33 cellular contexts compared by ENCODE assay signal in genomic region chr5:91491229-91491628, GRCh38.
"Had no signal": no experiment of that assay in that cellular context is flagged by ENCODE, and none has a peak within 500 bp of the region (broad histone marks: within the 10 kb centered on the region; RNA-seq: fewer than 3 reads in every experiment).

No MANE protein-coding gene starts in this region.

- DNase-seq: activated CD4-positive, alpha-beta memory T cell treated with anti-CD3 and anti-CD28 coated beads for 36 hours; activated CD4-positive, alpha-beta T cell treated with anti-CD3 and anti-CD28 coated beads for 36 hours; activated CD4-positive, alpha-beta T cell treated with anti-CD3 and anti-CD28 coated beads, Interleukin-2, amount 10 ng/mL, durations not matched to agents 24 days and 14 days; activated CD4-positive, CD25-positive, alpha-beta regulatory T cell; activated CD4-positive, CD25-positive, alpha-beta regulatory T cell treated with anti-CD3 and anti-CD28 coated beads, Interleukin-2, amount 50 U/mL, for 72 hours; activated CD8-positive, alpha-beta memory T cell treated with anti-CD3 and anti-CD28 coated beads, Interleukin-2, amount 10 ng/mL, durations not matched to agents 7 days and 5 days; activated CD8-positive, alpha-beta memory T cell treated with anti-CD3 and anti-CD28 coated beads, Interleukin-2, amount 50 U/mL, for 4 hours; activated CD8-positive, alpha-beta T cell treated with anti-CD3 and anti-CD28 coated beads, Interleukin-2, amount 10 ng/mL, durations not matched to agents 7 days and 5 days; activated effector memory CD4-positive, alpha-beta T cell treated with anti-CD3 and anti-CD28 coated beads, Interleukin-2, amount 50 U/mL, for 16 hours; activated naive CD4-positive, alpha-beta T cell treated with anti-CD3 and anti-CD28 coated beads, Interleukin-2, amount 10 ng/mL, durations not matched to agents 7 days and 5 days; activated naive CD8-positive, alpha-beta T cell treated with anti-CD3 and anti-CD28 coated beads, Interleukin-2, amount 10 ng/mL, durations not matched to agents 7 days and 5 days; activated T-cell treated with anti-CD3 and anti-CD28 coated beads, Interleukin-2, amount 50 U/mL, for 1 hour; activated T-cell treated with anti-CD3 and anti-CD28 coated beads, Interleukin-2, amount 50 U/mL, for 48 hours; central memory CD4-positive, alpha-beta T cell; cerebellar nuclear complex; colonic mucosa; effector memory CD4-positive, alpha-beta T cell; erythroblast; foreskin keratinocyte; gastrocnemius medialis; heart right ventricle; T1000; WERI-Rb-1 had no signal

- H3K4me3 Mint-ChIP-seq: activated CD4-positive, alpha-beta memory T cell treated with anti-CD3 and anti-CD28 coated beads for 36 hours; activated CD4-positive, alpha-beta T cell treated with anti-CD3 and anti-CD28 coated beads for 36 hours; activated CD4-positive, alpha-beta T cell treated with anti-CD3 and anti-CD28 coated beads, Interleukin-2, amount 10 ng/mL, durations not matched to agents 24 days and 14 days; activated CD8-positive, alpha-beta memory T cell treated with anti-CD3 and anti-CD28 coated beads, Interleukin-2, amount 10 ng/mL, durations not matched to agents 7 days and 5 days; activated CD8-positive, alpha-beta T cell treated with anti-CD3 and anti-CD28 coated beads, Interleukin-2, amount 10 ng/mL, durations not matched to agents 7 days and 5 days; activated naive CD4-positive, alpha-beta T cell treated with anti-CD3 and anti-CD28 coated beads, Interleukin-2, amount 10 ng/mL, durations not matched to agents 7 days and 5 days; activated naive CD8-positive, alpha-beta T cell treated with anti-CD3 and anti-CD28 coated beads, Interleukin-2, amount 10 ng/mL, durations not matched to agents 7 days and 5 days; activated T-helper 1 cell treated with anti-CD3 and anti-CD28 coated beads, Interleukin-12 subunit alpha, Interleukin-12 subunit beta, Interleukin-2, Interleukin-4 antibody, amounts not matched to agents 30 ng/mL and 10 ng/mL and 1 ng/mL, durations not matched to agents 14 hours and 24 hours and 36 hours; brain; T-helper 2 cell treated with Interferon-gamma antibody and Interleukin-4, amounts not matched to agents 5 μg/mL and 100 μg/mL, for 36 hours had no signal

- H3K27me3 ChIP-seq: ascending aorta, breast epithelium, cardiac muscle cell, colonic mucosa, esophagus muscularis mucosa, gastrocnemius medialis, heart right ventricle, hepatocyte had no signal

- H3K4me2 ChIP-seq: hepatocyte had no signal

- H2AFZ ChIP-seq: hepatocyte had no signal

- H3K36me3 Mint-ChIP-seq: activated CD4-positive, alpha-beta memory T cell treated with anti-CD3 and anti-CD28 coated beads for 36 hours; activated naive CD4-positive, alpha-beta T cell treated with anti-CD3 and anti-CD28 coated beads, Interleukin-2, amount 10 ng/mL, durations not matched to agents 7 days and 5 days; activated naive CD4-positive, alpha-beta T cell treated with anti-CD3 and anti-CD28 coated beads, Interleukin-2, amount 50 U/mL, for 72 hours; activated naive CD8-positive, alpha-beta T cell treated with anti-CD3 and anti-CD28 coated beads, Interleukin-2, amount 10 ng/mL, durations not matched to agents 7 days and 5 days; brain had no signal

- H3K4me1 ChIP-seq: ascending aorta, breast epithelium, colonic mucosa, esophagus muscularis mucosa, foreskin keratinocyte, gastrocnemius medialis had no signal

- H3K27me3 Mint-ChIP-seq: activated CD4-positive, alpha-beta memory T cell treated with anti-CD3 and anti-CD28 coated beads for 36 hours; activated CD4-positive, alpha-beta T cell treated with anti-CD3 and anti-CD28 coated beads for 36 hours; activated naive CD4-positive, alpha-beta T cell treated with anti-CD3 and anti-CD28 coated beads, Interleukin-2, amount 10 ng/mL, durations not matched to agents 7 days and 5 days; activated naive CD8-positive, alpha-beta T cell treated with anti-CD3 and anti-CD28 coated beads, Interleukin-2, amount 10 ng/mL, durations not matched to agents 7 days and 5 days; brain had no signal

- H3K79me2 ChIP-seq: hepatocyte had no signal

- H3K36me3 ChIP-seq: ascending aorta, breast epithelium, cardiac muscle cell, colonic mucosa, esophagus muscularis mucosa, gastrocnemius medialis, heart right ventricle, WERI-Rb-1 had no signal

- ATAC-seq: activated CD4-positive, alpha-beta T cell treated with anti-CD3 and anti-CD28 coated beads for 36 hours; activated CD8-positive, alpha-beta memory T cell treated with anti-CD3 and anti-CD28 coated beads, Interleukin-2, amount 10 ng/mL, durations not matched to agents 7 days and 5 days; activated CD8-positive, alpha-beta T cell treated with anti-CD3 and anti-CD28 coated beads, Interleukin-2, amount 10 ng/mL, durations not matched to agents 7 days and 5 days; activated naive CD4-positive, alpha-beta T cell treated with anti-CD3 and anti-CD28 coated beads, Interleukin-2, amount 50 U/mL, for 72 hours; foreskin keratinocyte; gastrocnemius medialis; heart right ventricle had no signal

- H3K4me3 ChIP-seq: ascending aorta, breast epithelium, cardiac muscle cell, colonic mucosa, esophagus muscularis mucosa, gastrocnemius medialis, heart right ventricle, hepatocyte had no signal

- H3K9me3 Mint-ChIP-seq: activated CD4-positive, alpha-beta memory T cell treated with anti-CD3 and anti-CD28 coated beads for 36 hours; activated CD4-positive, alpha-beta T cell treated with anti-CD3 and anti-CD28 coated beads, Interleukin-2, amount 10 ng/mL, durations not matched to agents 24 days and 14 days; activated naive CD4-positive, alpha-beta T cell treated with anti-CD3 and anti-CD28 coated beads, Interleukin-2, amount 10 ng/mL, durations not matched to agents 7 days and 5 days; activated naive CD4-positive, alpha-beta T cell treated with anti-CD3 and anti-CD28 coated beads, Interleukin-2, amount 50 U/mL, for 72 hours; activated naive CD8-positive, alpha-beta T cell treated with anti-CD3 and anti-CD28 coated beads, Interleukin-2, amount 10 ng/mL, durations not matched to agents 7 days and 5 days; activated T-helper 1 cell treated with anti-CD3 and anti-CD28 coated beads, Interleukin-12 subunit alpha, Interleukin-12 subunit beta, Interleukin-2, Interleukin-4 antibody, amounts not matched to agents 30 ng/mL and 10 ng/mL and 1 ng/mL, durations not matched to agents 14 hours and 24 hours and 36 hours; activated T-helper 2 cell treated with anti-CD3 and anti-CD28 coated beads, Interferon-gamma antibody, Interleukin-2, Interleukin-4, amounts not matched to agents 10 μg/mL and 5 μg/mL and 100 μg/mL, durations not matched to agents 14 hours and 24 hours and 36 hours; brain; T-helper 2 cell treated with Interferon-gamma antibody and Interleukin-4, amounts not matched to agents 5 μg/mL and 100 μg/mL, for 36 hours had no signal

- H3K27ac Mint-ChIP-seq: activated CD4-positive, alpha-beta memory T cell treated with anti-CD3 and anti-CD28 coated beads for 36 hours; activated CD4-positive, alpha-beta T cell treated with anti-CD3 and anti-CD28 coated beads for 36 hours; activated CD4-positive, alpha-beta T cell treated with anti-CD3 and anti-CD28 coated beads, Interleukin-2, amount 10 ng/mL, durations not matched to agents 24 days and 14 days; activated CD8-positive, alpha-beta memory T cell treated with anti-CD3 and anti-CD28 coated beads, Interleukin-2, amount 10 ng/mL, durations not matched to agents 7 days and 5 days; activated CD8-positive, alpha-beta T cell treated with anti-CD3 and anti-CD28 coated beads, Interleukin-2, amount 10 ng/mL, durations not matched to agents 7 days and 5 days; activated naive CD4-positive, alpha-beta T cell treated with anti-CD3 and anti-CD28 coated beads, Interleukin-2, amount 10 ng/mL, durations not matched to agents 7 days and 5 days; activated naive CD4-positive, alpha-beta T cell treated with anti-CD3 and anti-CD28 coated beads, Interleukin-2, amount 50 U/mL, for 72 hours; activated naive CD8-positive, alpha-beta T cell treated with anti-CD3 and anti-CD28 coated beads, Interleukin-2, amount 10 ng/mL, durations not matched to agents 7 days and 5 days; activated T-helper 1 cell treated with anti-CD3 and anti-CD28 coated beads, Interleukin-12 subunit alpha, Interleukin-12 subunit beta, Interleukin-2, Interleukin-4 antibody, amounts not matched to agents 30 ng/mL and 10 ng/mL and 1 ng/mL, durations not matched to agents 14 hours and 24 hours and 36 hours; activated T-helper 2 cell treated with anti-CD3 and anti-CD28 coated beads, Interferon-gamma antibody, Interleukin-2, Interleukin-4, amounts not matched to agents 10 μg/mL and 5 μg/mL and 100 μg/mL, durations not matched to agents 14 hours and 24 hours and 36 hours; brain; T-helper 2 cell treated with Interferon-gamma antibody and Interleukin-4, amounts not matched to agents 5 μg/mL and 100 μg/mL, for 36 hours had no signal

- H3K4me1 Mint-ChIP-seq: brain had no signal

- H3K27ac ChIP-seq: ascending aorta, breast epithelium, cardiac muscle cell, colonic mucosa, esophagus muscularis mucosa, foreskin keratinocyte, gastrocnemius medialis, heart right ventricle, hepatocyte, WERI-Rb-1 had no signal
